Comparison of ENCODE assay signal across 1 cellular context in the genomic region with DNA sequence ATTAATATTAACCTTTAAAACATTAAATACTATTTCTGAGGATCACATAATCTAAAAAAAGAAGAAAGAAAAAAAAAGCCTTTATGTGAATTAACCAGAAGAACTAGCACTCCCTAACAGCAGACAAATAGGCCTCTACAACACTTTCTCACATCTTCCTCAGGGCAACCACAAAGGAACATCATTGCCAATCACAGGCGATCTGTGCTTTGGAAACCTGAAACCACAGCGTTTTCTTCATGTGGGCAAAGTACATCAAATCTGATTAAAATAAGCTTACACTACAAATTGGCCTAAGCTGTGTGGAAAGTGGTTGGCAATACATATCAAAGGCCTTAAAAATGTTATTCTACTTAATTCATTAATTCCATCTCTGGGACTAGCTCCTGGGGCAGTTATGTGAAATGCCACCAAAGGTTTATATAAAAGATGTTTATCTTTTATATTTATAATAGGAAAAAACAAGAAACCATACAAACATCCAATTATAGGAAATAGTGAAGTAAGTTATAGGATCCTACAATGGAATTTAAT.
TF ChIP-seq lines count a peak whose summit lies in the region.

No MANE protein-coding gene starts in this region.

TF ChIP-seq in HEK293, 187 proteins besides CTCF, POLR2A, EP300 and RAD21 (continued from another document and continues in another):
- TF ChIP-seq, protein P1, sequence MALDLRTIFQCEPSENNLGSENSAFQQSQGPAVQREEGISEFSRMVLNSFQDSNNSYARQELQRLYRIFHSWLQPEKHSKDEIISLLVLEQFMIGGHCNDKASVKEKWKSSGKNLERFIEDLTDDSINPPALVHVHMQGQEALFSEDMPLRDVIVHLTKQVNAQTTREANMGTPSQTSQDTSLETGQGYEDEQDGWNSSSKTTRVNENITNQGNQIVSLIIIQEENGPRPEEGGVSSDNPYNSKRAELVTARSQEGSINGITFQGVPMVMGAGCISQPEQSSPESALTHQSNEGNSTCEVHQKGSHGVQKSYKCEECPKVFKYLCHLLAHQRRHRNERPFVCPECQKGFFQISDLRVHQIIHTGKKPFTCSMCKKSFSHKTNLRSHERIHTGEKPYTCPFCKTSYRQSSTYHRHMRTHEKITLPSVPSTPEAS (tag by site-specific recombination; IDR thresholded peaks at IDR 0.05), result no peak
- no peak for TF ChIP-seq ZNF280C (tag by site-specific recombination; IDR thresholded peaks at IDR 0.05)
- TF ChIP-seq ZNF561 (tag by site-specific recombination; IDR thresholded peaks at IDR 0.05; ENCODE audit: borderline replicate concordance), result no peak
- TF ChIP-seq, protein P2, sequence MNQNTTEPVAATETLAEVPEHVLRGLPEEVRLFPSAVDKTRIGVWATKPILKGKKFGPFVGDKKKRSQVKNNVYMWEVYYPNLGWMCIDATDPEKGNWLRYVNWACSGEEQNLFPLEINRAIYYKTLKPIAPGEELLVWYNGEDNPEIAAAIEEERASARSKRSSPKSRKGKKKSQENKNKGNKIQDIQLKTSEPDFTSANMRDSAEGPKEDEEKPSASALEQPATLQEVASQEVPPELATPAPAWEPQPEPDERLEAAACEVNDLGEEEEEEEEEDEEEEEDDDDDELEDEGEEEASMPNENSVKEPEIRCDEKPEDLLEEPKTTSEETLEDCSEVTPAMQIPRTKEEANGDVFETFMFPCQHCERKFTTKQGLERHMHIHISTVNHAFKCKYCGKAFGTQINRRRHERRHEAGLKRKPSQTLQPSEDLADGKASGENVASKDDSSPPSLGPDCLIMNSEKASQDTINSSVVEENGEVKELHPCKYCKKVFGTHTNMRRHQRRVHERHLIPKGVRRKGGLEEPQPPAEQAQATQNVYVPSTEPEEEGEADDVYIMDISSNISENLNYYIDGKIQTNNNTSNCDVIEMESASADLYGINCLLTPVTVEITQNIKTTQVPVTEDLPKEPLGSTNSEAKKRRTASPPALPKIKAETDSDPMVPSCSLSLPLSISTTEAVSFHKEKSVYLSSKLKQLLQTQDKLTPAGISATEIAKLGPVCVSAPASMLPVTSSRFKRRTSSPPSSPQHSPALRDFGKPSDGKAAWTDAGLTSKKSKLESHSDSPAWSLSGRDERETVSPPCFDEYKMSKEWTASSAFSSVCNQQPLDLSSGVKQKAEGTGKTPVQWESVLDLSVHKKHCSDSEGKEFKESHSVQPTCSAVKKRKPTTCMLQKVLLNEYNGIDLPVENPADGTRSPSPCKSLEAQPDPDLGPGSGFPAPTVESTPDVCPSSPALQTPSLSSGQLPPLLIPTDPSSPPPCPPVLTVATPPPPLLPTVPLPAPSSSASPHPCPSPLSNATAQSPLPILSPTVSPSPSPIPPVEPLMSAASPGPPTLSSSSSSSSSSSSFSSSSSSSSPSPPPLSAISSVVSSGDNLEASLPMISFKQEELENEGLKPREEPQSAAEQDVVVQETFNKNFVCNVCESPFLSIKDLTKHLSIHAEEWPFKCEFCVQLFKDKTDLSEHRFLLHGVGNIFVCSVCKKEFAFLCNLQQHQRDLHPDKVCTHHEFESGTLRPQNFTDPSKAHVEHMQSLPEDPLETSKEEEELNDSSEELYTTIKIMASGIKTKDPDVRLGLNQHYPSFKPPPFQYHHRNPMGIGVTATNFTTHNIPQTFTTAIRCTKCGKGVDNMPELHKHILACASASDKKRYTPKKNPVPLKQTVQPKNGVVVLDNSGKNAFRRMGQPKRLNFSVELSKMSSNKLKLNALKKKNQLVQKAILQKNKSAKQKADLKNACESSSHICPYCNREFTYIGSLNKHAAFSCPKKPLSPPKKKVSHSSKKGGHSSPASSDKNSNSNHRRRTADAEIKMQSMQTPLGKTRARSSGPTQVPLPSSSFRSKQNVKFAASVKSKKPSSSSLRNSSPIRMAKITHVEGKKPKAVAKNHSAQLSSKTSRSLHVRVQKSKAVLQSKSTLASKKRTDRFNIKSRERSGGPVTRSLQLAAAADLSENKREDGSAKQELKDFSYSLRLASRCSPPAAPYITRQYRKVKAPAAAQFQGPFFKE (tag by site-specific recombination; IDR thresholded peaks at IDR 0.05; ENCODE audit: borderline replicate concordance), result no peak
- TF ChIP-seq ZFP3 (tag by site-specific recombination; IDR thresholded peaks at IDR 0.05; ENCODE audit: low read depth), result no peak
- no peak for TF ChIP-seq ZNF280D (tag by site-specific recombination; IDR thresholded peaks at IDR 0.05)
- TF ChIP-seq ZNF112 (tag by site-specific recombination; IDR thresholded peaks at IDR 0.05), result no peak
- no peak for TF ChIP-seq AEBP2 (tag by site-specific recombination; IDR thresholded peaks at IDR 0.05; ENCODE audit: borderline replicate concordance)
- no peak for TF ChIP-seq ZSCAN23 (tag by site-specific recombination; IDR thresholded peaks at IDR 0.05)
- TF ChIP-seq ZNF785 (tag by site-specific recombination; IDR thresholded peaks at IDR 0.05), result no peak
- no peak for TF ChIP-seq ZFP37 (tag by site-specific recombination; IDR thresholded peaks at IDR 0.05)
- TF ChIP-seq ZBTB8A (tag by site-specific recombination; IDR thresholded peaks at IDR 0.05), result no peak
- TF ChIP-seq ZNF747 (tag by site-specific recombination; IDR thresholded peaks at IDR 0.05), result no peak
- no peak for TF ChIP-seq ZNF341 (tag by site-specific recombination; IDR thresholded peaks at IDR 0.05; ENCODE audit: low read depth)
- TF ChIP-seq ZNF792 (tag by site-specific recombination; IDR thresholded peaks at IDR 0.05), result no peak
- TF ChIP-seq, protein P3, sequence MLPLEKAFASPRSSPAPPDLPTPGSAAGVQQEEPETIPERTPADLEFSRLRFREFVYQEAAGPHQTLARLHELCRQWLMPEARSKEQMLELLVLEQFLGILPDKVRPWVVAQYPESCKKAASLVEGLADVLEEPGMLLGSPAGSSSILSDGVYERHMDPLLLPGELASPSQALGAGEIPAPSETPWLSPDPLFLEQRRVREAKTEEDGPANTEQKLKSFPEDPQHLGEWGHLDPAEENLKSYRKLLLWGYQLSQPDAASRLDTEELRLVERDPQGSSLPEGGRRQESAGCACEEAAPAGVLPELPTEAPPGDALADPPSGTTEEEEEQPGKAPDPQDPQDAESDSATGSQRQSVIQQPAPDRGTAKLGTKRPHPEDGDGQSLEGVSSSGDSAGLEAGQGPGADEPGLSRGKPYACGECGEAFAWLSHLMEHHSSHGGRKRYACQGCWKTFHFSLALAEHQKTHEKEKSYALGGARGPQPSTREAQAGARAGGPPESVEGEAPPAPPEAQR (tag by site-specific recombination; IDR thresholded peaks at IDR 0.05), result no peak
- TF ChIP-seq GLIS2 (tag by site-specific recombination; IDR thresholded peaks at IDR 0.05), result no peak
- TF ChIP-seq ZEB2 (tag by site-specific recombination; IDR thresholded peaks at IDR 0.05), result no peak
- TF ChIP-seq ZNF600 (tag by site-specific recombination; IDR thresholded peaks at IDR 0.05), result no peak
- no peak for TF ChIP-seq IKZF3 (tag by site-specific recombination; IDR thresholded peaks at IDR 0.05)
- no peak for TF ChIP-seq ZBTB17 (tag by site-specific recombination; IDR thresholded peaks at IDR 0.05)
- TF ChIP-seq ZBTB20 (tag by site-specific recombination; IDR thresholded peaks at IDR 0.05), result no peak
- TF ChIP-seq ZNF449 (tag by site-specific recombination; IDR thresholded peaks at IDR 0.05), result no peak
- TF ChIP-seq, protein P4, sequence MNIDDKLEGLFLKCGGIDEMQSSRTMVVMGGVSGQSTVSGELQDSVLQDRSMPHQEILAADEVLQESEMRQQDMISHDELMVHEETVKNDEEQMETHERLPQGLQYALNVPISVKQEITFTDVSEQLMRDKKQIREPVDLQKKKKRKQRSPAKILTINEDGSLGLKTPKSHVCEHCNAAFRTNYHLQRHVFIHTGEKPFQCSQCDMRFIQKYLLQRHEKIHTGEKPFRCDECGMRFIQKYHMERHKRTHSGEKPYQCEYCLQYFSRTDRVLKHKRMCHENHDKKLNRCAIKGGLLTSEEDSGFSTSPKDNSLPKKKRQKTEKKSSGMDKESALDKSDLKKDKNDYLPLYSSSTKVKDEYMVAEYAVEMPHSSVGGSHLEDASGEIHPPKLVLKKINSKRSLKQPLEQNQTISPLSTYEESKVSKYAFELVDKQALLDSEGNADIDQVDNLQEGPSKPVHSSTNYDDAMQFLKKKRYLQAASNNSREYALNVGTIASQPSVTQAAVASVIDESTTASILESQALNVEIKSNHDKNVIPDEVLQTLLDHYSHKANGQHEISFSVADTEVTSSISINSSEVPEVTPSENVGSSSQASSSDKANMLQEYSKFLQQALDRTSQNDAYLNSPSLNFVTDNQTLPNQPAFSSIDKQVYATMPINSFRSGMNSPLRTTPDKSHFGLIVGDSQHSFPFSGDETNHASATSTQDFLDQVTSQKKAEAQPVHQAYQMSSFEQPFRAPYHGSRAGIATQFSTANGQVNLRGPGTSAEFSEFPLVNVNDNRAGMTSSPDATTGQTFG (tag by site-specific recombination; IDR thresholded peaks at IDR 0.05; ENCODE audit: borderline replicate concordance), result no peak
- TF ChIP-seq ZNF248 (tag by site-specific recombination; IDR thresholded peaks at IDR 0.05), result no peak
- TF ChIP-seq ZNF529 (tag by site-specific recombination; IDR thresholded peaks at IDR 0.05; ENCODE audit: insufficient replicate concordance), result no peak
- TF ChIP-seq FEZF1 (tag by site-specific recombination; IDR thresholded peaks at IDR 0.05), result peak; percentile 59
- TF ChIP-seq BCL11A (tag by site-specific recombination; IDR thresholded peaks at IDR 0.05; ENCODE audit: low read depth), result no peak
- TF ChIP-seq ZNF639 (tag by site-specific recombination; IDR thresholded peaks at IDR 0.05), result no peak
- TF ChIP-seq ZNF335 (tag by site-specific recombination; conservative IDR thresholded peaks at IDR 0.05), result no peak
- peak; percentile 56; the same call in 1 of the 2 replicates for TF ChIP-seq GFI1B (tag by site-specific recombination; IDR thresholded peaks at IDR 0.05)
